In genomic region chr11:72787262-72788104, GRCh38 we compare ENCODE assay signal across 1 cellular context.
TF ChIP-seq lines count a peak whose summit lies in the region.

No MANE protein-coding gene starts in this region.

TF ChIP-seq in GM12878, 131 proteins besides CTCF, POLR2A, EP300 and RAD21:
- TF ChIP-seq WRNIP1 (IDR thresholded peaks at IDR 0.05; ENCODE audit: borderline replicate concordance, low read depth, low read length): no peak
- 0 out of 2 replicates have a peak, but pooled peaks have one; percentile 33 for TF ChIP-seq ZNF687 (IDR thresholded peaks at IDR 0.05)
- TF ChIP-seq CBFB (IDR thresholded peaks at IDR 0.05; ENCODE audit: low read depth): peak; percentile 20; the same call in 1 of the 2 replicates
- TF ChIP-seq SUZ12 (IDR thresholded peaks at IDR 0.05; ENCODE audit: unreplicated experiment): no peak
- peak; percentile 69 for TF ChIP-seq RUNX3 (IDR thresholded peaks at IDR 0.05; ENCODE audit: low read length)
- TF ChIP-seq IKZF1 (conservative IDR thresholded peaks at IDR 0.05): 0 out of 2 replicates have a peak, but pooled peaks have one; percentile 46
- TF ChIP-seq TCF12 (IDR thresholded peaks at IDR 0.05; ENCODE audit: low read depth, low read length): no peak
- 0 out of 2 replicates have a peak, but pooled peaks have one; percentile 5 for TF ChIP-seq PKNOX1 (IDR thresholded peaks at IDR 0.05)
- TF ChIP-seq NBN (IDR thresholded peaks at IDR 0.05): no peak
- TF ChIP-seq IKZF2 (IDR thresholded peaks at IDR 0.05): peak; percentile 37 to 56; a peak in 2 of 4 replicates
- 0 out of 2 replicates have a peak, but pooled peaks have one; percentile 40 for TF ChIP-seq TCF3 (IDR thresholded peaks at IDR 0.05; ENCODE audit: borderline replicate concordance, insufficient read depth, low read depth, low read length)
- no peak for TF ChIP-seq MAX (IDR thresholded peaks at IDR 0.05; ENCODE audit: low read depth, low read length)
- TF ChIP-seq IRF5 (IDR thresholded peaks at IDR 0.05; ENCODE audit: borderline replicate concordance): no peak
- TF ChIP-seq RELB (IDR thresholded peaks at IDR 0.05; ENCODE audit: low read depth): no peak
- TF ChIP-seq JUND (IDR thresholded peaks at IDR 0.05; ENCODE audit: low read depth, low read length): no peak
- 0 out of 2 replicates have a peak, but pooled peaks have one; percentile 30 for TF ChIP-seq SMARCA5 (IDR thresholded peaks at IDR 0.05)
- TF ChIP-seq MLLT1 (IDR thresholded peaks at IDR 0.05): peak; percentile 71
- TF ChIP-seq YBX1 (IDR thresholded peaks at IDR 0.05): no peak
- TF ChIP-seq KDM1A (IDR thresholded peaks at IDR 0.05; ENCODE audit: borderline replicate concordance): no peak
- TF ChIP-seq EED (IDR thresholded peaks at IDR 0.05; ENCODE audit: low read depth): peak; percentile 50
- peak; percentile 98 for TF ChIP-seq ZBTB33 (IDR thresholded peaks at IDR 0.05)
- no peak for TF ChIP-seq SP1 (IDR thresholded peaks at IDR 0.05; ENCODE audit: low read depth, low read length)
- no peak for TF ChIP-seq KLF5 (IDR thresholded peaks at IDR 0.05; ENCODE audit: partially characterized antibody)
- no peak for TF ChIP-seq FOXM1 (IDR thresholded peaks at IDR 0.05; ENCODE audit: low read depth, low read length)
TF ChIP-seq in GM12878: peak in this region for 11.
